19 cellular contexts compared by ENCODE assay signal in the genomic region with DNA sequence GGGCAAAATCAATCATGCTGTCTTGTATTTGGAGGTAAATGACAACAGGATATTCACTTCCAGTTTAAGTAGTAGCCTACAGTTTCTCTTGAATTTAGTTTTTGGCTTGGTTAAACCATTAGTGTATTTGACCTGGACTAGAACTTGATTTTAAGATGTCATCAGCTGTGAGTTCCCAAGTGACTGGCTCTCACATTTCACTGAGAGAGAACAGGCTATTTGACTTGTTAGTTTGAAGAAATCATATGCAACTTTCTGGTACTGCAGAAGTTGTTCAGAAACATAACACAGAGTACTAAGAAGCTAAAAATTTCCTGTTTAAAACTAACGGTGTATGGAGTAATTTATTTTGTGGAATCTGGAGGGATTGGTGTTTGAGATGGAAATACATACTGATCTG. TPM values are rescaled to one million over a fixed set of nuclear protein-coding genes. Genes with fewer than 3 reads are reported as not detected.
DNase-seq lines count a peak whose midpoint lies in the region; ATAC-seq, FAIRE-seq and TF ChIP-seq lines count a peak whose summit lies in the region.
"Had no signal": no experiment of that assay in that cellular context is flagged by ENCODE, and none has a peak within 500 bp of the region (broad histone marks: within the 10 kb centered on the region; RNA-seq: fewer than 3 reads in every experiment).

No MANE protein-coding gene starts in this region.

- 80% methylated on average over 1 of the region's 1 CpG for WGBS in A549 (ENCODE audit: missing lambda C conversion rate)

- no peak for TF ChIP-seq CTCF in A549 (IDR thresholded peaks at IDR 0.05)
- no peak for TF ChIP-seq CTCF in HL-60 (IDR thresholded peaks at IDR 0.05; ENCODE audit: insufficient read depth, low read length)
- TF ChIP-seq CTCF in WI38 (IDR thresholded peaks at IDR 0.05; ENCODE audit: low read depth, low read length): no peak
- TF ChIP-seq CTCF in fibroblast of the aortic adventitia (IDR thresholded peaks at IDR 0.05; ENCODE audit: insufficient read depth, low read length): no peak

- no peak for FAIRE-seq in A549 (lab: Jason Lieb, UNC)
- FAIRE-seq: HepG2 had no signal

- no peak for ATAC-seq in A549
- no peak for ATAC-seq in GM21447 (IDR thresholded peaks at IDR 0.05; ENCODE audit: unreplicated experiment)
- ATAC-seq: esophagus mucosa; HepG2; lower lobe of right lung; natural killer cell treated with Interleukin-12 subunit alpha and Interleukin-12 subunit beta and Interleukin-15 and Interleukin-18, amount 100 ng/mL, for 72 hours had no signal

- no peak for DNase-seq in A549 (ENCODE audit: low read depth in 1 of 2, low spot score in 1 of 2)
- no peak for DNase-seq in HL-60 (ENCODE audit: low read depth in 1 of 2, low spot score in 1 of 2)
- peak; percentile 44 for DNase-seq in fibroblast of the aortic adventitia (ENCODE audit: low read depth)
- no peak for DNase-seq in effector CD4-positive, alpha-beta T cell
- DNase-seq in LoVo (ENCODE audit: low spot score): no peak
- DNase-seq in NCI-H1048 (lab: John Stamatoyannopoulos, UW): no peak
- DNase-seq: activated CD4-positive, alpha-beta memory T cell treated with anti-CD3 and anti-CD28 coated beads for 36 hours; adrenal gland; colonic mucosa; DMS 273 treated with DMSO at 0.1 percent for 48 hours; lower lobe of right lung; NCI-H1092 treated with DMSO at 0.1 percent for 48 hours; retina had no signal

- H3K27ac ChIP-seq in A549 (no peak overlapping the region), HL-60 (replicated peaks) (peak overlapping the region; percentile 34)
- H3K27ac ChIP-seq: adrenal gland, colonic mucosa, lower lobe of right lung, thoracic aorta had no signal

- CTCF ChIA-PET in A549 (lab: Yijun Ruan, JAX): no interaction called here

- no peak for TF ChIP-seq EP300 in A549 (IDR thresholded peaks at IDR 0.05)

- POLR2A ChIA-PET in A549 (lab: Yijun Ruan, JAX): no interaction called here

- peak overlapping the region; percentile 45; the same call in 2 of the 3 replicates for H3K4me2 ChIP-seq in A549

- TF ChIP-seq RAD21 in A549 (conservative IDR thresholded peaks at IDR 0.05 in 1 of 2, IDR thresholded peaks at IDR 0.05 in 1 of 2): no peak

- no peak overlapping the region for H3K4me3 ChIP-seq in A549
- H3K4me3 ChIP-seq in HL-60 (replicated peaks; ENCODE audit: insufficient read depth, low read length): no peak overlapping the region
- 0 out of 2 replicates have a peak overlapping the region, but pooled peaks have one; percentile 9 for H3K4me3 ChIP-seq in WI38 (ENCODE audit: low read depth, low read length)
- no peak overlapping the region for H3K4me3 ChIP-seq in fibroblast of the aortic adventitia (ENCODE audit: low read depth, low read length)
- H3K4me3 ChIP-seq: adrenal gland, colonic mucosa, lower lobe of right lung, thoracic aorta had no signal

- no peaks in the 10 kb centered on the region for H3K9me3 ChIP-seq in A549
- H3K9me3 ChIP-seq: adrenal gland, colonic mucosa, lower lobe of right lung, thoracic aorta had no signal

- TF ChIP-seq POLR2A in A549 (IDR thresholded peaks at IDR 0.05; ENCODE audit: low read length): no peak

- H3K27me3 ChIP-seq in HL-60 (ENCODE audit: insufficient read depth, poor library complexity, severe bottlenecking): no peaks in the 10 kb centered on the region
- H3K27me3 ChIP-seq: adrenal gland, colonic mucosa had no signal

- peaks cover 28% of the 10 kb centered on the region for H3K4me1 ChIP-seq in A549
- H3K4me1 ChIP-seq: colonic mucosa, lower lobe of right lung had no signal

TF ChIP-seq in A549, 52 proteins besides CTCF, POLR2A, EP300 and RAD21:
- TF ChIP-seq RNF2 (IDR thresholded peaks at IDR 0.05; ENCODE audit: borderline replicate concordance, low read depth) (no peak), ESRRA (IDR thresholded peaks at IDR 0.05; ENCODE audit: borderline replicate concordance, low read length) (no peak), FOXS1 (CRISPR knock-in tag; IDR thresholded peaks at IDR 0.05) (no peak), RFX5 (IDR thresholded peaks at IDR 0.05) (no peak), ZFP36 (IDR thresholded peaks at IDR 0.05; ENCODE audit: borderline replicate concordance, partially characterized antibody) (no peak), TFCP2L1 (CRISPR knock-in tag; IDR thresholded peaks at IDR 0.05) (no peak), CHD2 (IDR thresholded peaks at IDR 0.05; ENCODE audit: low read length, partially characterized antibody) (no peak), CBX8 (IDR thresholded peaks at IDR 0.05) (no peak)
- TF ChIP-seq, protein P1, sequence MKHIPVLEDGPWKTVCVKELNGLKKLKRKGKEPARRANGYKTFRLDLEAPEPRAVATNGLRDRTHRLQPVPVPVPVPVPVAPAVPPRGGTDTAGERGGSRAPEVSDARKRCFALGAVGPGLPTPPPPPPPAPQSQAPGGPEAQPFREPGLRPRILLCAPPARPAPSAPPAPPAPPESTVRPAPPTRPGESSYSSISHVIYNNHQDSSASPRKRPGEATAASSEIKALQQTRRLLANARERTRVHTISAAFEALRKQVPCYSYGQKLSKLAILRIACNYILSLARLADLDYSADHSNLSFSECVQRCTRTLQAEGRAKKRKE (CRISPR knock-in tag; IDR thresholded peaks at IDR 0.05; ENCODE audit: low read depth): no peak
- TF ChIP-seq, protein P2, sequence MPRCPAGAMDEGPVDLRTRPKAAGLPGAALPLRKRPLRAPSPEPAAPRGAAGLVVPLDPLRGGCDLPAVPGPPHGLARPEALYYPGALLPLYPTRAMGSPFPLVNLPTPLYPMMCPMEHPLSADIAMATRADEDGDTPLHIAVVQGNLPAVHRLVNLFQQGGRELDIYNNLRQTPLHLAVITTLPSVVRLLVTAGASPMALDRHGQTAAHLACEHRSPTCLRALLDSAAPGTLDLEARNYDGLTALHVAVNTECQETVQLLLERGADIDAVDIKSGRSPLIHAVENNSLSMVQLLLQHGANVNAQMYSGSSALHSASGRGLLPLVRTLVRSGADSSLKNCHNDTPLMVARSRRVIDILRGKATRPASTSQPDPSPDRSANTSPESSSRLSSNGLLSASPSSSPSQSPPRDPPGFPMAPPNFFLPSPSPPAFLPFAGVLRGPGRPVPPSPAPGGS (IDR thresholded peaks at IDR 0.05): no peak
- TF ChIP-seq, protein P3, sequence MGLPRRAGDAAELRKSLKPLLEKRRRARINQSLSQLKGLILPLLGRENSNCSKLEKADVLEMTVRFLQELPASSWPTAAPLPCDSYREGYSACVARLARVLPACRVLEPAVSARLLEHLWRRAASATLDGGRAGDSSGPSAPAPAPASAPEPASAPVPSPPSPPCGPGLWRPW (IDR thresholded peaks at IDR 0.05): no peak

RNA-seq across cellular contexts. Expression of a gene that starts 22.3 kb away (rescaled TPM):
- polyA plus RNA-seq in A549 (2011; rRNA removed): 69.2 and 78.1 TPM in 2 replicates
- polyA plus RNA-seq in A549 (2012; cell fraction: cytosol; rRNA removed): 26.5 and 29.0 TPM in 2 replicates
- 10.5 and 11.0 TPM in 2 replicates for polyA plus RNA-seq in A549 (2012; cell fraction: nucleus; rRNA removed)
- 42.7 to 50.9 TPM (median 42.7 TPM) in 3 replicates for polyA plus RNA-seq in A549 (2017; fragmentation: RNase III; extraction: RNeasy Plus Mini Kit Qiagen cat#74134 plus additional on column Dnase treatment)
- polyA minus RNA-seq in A549 (2011; rRNA and poly(A)+ RNA removed): 24.3 and 40.6 TPM in 2 replicates
- total RNA-seq in fibroblast of the aortic adventitia (ENCODE audit: low replicate concordance): 59.9 and 71.2 TPM in 2 replicates

RNA-seq across cellular contexts. Expression of a gene that starts 32.7 kb away (rescaled TPM):
- polyA plus RNA-seq in A549 (2011; rRNA removed): 1.8 and 4.0 TPM in 2 replicates
- polyA plus RNA-seq in A549 (2012; cell fraction: cytosol; rRNA removed): 0.63 and 1.0 TPM in 2 replicates
- polyA plus RNA-seq in A549 (2012; cell fraction: nucleus; rRNA removed): 0.75 and 0.91 TPM in 2 replicates
- 2.2 to 2.3 TPM (median 2.3 TPM) in 3 replicates for polyA plus RNA-seq in A549 (2017; fragmentation: RNase III; extraction: RNeasy Plus Mini Kit Qiagen cat#74134 plus additional on column Dnase treatment)
- 5.7 TPM in 2 replicates for polyA minus RNA-seq in A549 (2011; rRNA and poly(A)+ RNA removed)
- 4.0 and 16.3 TPM in 2 replicates for total RNA-seq in fibroblast of the aortic adventitia (ENCODE audit: low replicate concordance)
